In genomic region chr20:4920655-4921054, GRCh38 we compare ENCODE assay signal across 24 cellular contexts.
"Had no signal": no experiment of that assay in that cellular context is flagged by ENCODE, and none has a peak within 500 bp of the region (broad histone marks: within the 10 kb centered on the region; RNA-seq: fewer than 3 reads in every experiment).

No MANE protein-coding gene starts in this region.

- H3K27me3 Mint-ChIP-seq: progenitor cell of endocrine pancreas; stimulated activated naive B cell treated with anti-CD40 and anti-IgM and Interleukin-4, amounts not matched to agents 10 μg/mL and 1 μg/mL and 100 μg/mL, for 72 hours; stimulated activated naive CD8-positive, alpha-beta T cell treated with anti-CD3 and anti-CD28 coated beads, Interleukin-15, Interleukin-2, amounts not matched to agents 100 ng/mL and 50 ng/mL, for 24 hours had no signal

- H3K9me3 ChIP-seq: left lung, lower lobe of right lung, ovary, right atrium auricular region, right lobe of liver, suprapubic skin, thoracic aorta, tibial artery, upper lobe of right lung had no signal

- H3K27ac Mint-ChIP-seq: natural killer cell; progenitor cell of endocrine pancreas; stimulated activated naive B cell treated with anti-CD40 and anti-IgM and Interleukin-4, amounts not matched to agents 10 μg/mL and 1 μg/mL and 100 μg/mL, for 72 hours; stimulated activated naive CD8-positive, alpha-beta T cell treated with anti-CD3 and anti-CD28 coated beads, Interleukin-15, Interleukin-2, amounts not matched to agents 100 ng/mL and 50 ng/mL, for 24 hours had no signal

- H3K27ac ChIP-seq: left lung, lower lobe of right lung, ovary, right atrium auricular region, suprapubic skin, thoracic aorta, tibial artery, upper lobe of right lung had no signal

- H3K36me3 ChIP-seq: left lung, ovary, right atrium auricular region, right lobe of liver, suprapubic skin, thoracic aorta, tibial artery, upper lobe of right lung had no signal

- H3K4me3 Mint-ChIP-seq: natural killer cell; stimulated activated naive B cell treated with anti-CD40 and anti-IgM and Interleukin-4, amounts not matched to agents 10 μg/mL and 1 μg/mL and 100 μg/mL, for 72 hours; stimulated activated naive CD8-positive, alpha-beta T cell treated with anti-CD3 and anti-CD28 coated beads, Interleukin-15, Interleukin-2, amounts not matched to agents 100 ng/mL and 50 ng/mL, for 24 hours had no signal

- H3K4me2 ChIP-seq: smooth muscle cell had no signal

- ATAC-seq: left cardiac atrium; left lung; lower lobe of right lung; natural killer cell; right lobe of liver; stimulated activated naive B cell treated with anti-CD40 and anti-IgM and Interleukin-4, amounts not matched to agents 10 μg/mL and 1 μg/mL and 100 μg/mL, for 72 hours; upper lobe of right lung had no signal

- H3K36me3 Mint-ChIP-seq: natural killer cell had no signal

- H3K9me3 Mint-ChIP-seq: natural killer cell; stimulated activated naive B cell treated with anti-CD40 and anti-IgM and Interleukin-4, amounts not matched to agents 10 μg/mL and 1 μg/mL and 100 μg/mL, for 72 hours; stimulated activated naive CD8-positive, alpha-beta T cell treated with anti-CD3 and anti-CD28 coated beads, Interleukin-15, Interleukin-2, amounts not matched to agents 100 ng/mL and 50 ng/mL, for 24 hours had no signal

- DNase-seq: hippocampal formation; kidney glomerular epithelial cell; left cardiac atrium; left lung; lower lobe of right lung; mammary epithelial cell; mesenchymal stem cell; natural killer cell; ovary; right lobe of liver; stimulated activated CD4-positive, alpha-beta T cell treated with anti-CD3 and anti-CD28 coated beads, Interleukin-1b, Interleukin-23, amount 100 ng/mL, for 48 hours; stimulated activated CD4-positive, alpha-beta T cell treated with anti-CD3 and anti-CD28 coated beads, Interleukin-2, amount 100 ng/mL, for 48 hours; stimulated activated CD4-positive, alpha-beta T cell treated with anti-CD3 and anti-CD28 coated beads, Interleukin-4, amount 100 ng/mL, for 4 hours; stimulated activated CD8-positive, alpha-beta memory T cell treated with anti-CD3 and anti-CD28 coated beads, Interleukin-4, amount 100 ng/mL, for 48 hours; stimulated activated naive B cell treated with anti-CD40 and anti-IgM and Interleukin-4, amounts not matched to agents 10 μg/mL and 1 μg/mL and 100 μg/mL, for 72 hours; tibial artery; trophoblast cell; upper lobe of right lung had no signal

- H3K4me3 ChIP-seq: left lung, lower lobe of right lung, ovary, right atrium auricular region, right lobe of liver, smooth muscle cell, suprapubic skin, thoracic aorta, tibial artery, upper lobe of right lung had no signal

- H3K27me3 ChIP-seq: left lung, ovary, right atrium auricular region, right lobe of liver, suprapubic skin, tibial artery, upper lobe of right lung had no signal
